Comparison of ENCODE assay signal across 8 cellular contexts in the genomic region with DNA sequence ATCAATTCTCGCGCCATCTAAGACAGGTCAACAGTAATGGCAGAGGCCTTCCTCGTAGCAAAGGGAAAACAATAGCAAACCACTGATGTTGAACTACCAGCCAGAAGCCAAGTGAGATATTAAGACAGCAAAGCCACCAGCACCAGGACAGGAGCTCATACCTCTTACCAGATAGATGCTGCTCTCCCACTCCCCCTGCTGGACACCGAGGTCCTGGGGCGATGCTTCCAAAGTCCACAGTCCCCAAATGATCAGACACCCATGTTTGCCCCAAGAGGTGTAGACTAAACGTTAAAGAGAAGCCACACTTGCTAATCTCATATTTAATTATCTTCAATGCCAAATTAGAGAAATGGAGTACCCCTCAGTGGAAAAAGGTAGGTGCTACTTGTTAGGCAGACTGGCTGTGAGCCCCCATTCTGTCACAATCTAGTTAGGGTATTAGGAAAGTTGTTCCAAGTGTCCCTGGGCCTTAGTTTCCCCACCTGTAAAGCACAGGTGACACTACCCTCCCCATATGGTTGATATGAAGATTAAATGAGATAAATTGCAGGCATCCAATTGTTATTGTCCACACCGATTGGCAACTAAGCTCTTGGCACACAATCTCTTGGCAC. TPM values are rescaled to one million over a fixed set of nuclear protein-coding genes. Genes with fewer than 3 reads are reported as not detected.
A peak's percentile ranks its signal among the peaks of the same experiment; 100 is the strongest.
DNase-seq lines count a peak whose midpoint lies in the region; ATAC-seq, FAIRE-seq and TF ChIP-seq lines count a peak whose summit lies in the region.

No MANE protein-coding gene starts in this region.

- CTCF ChIA-PET in A673 (lab: Charles Lee): interaction anchor here (0.6 to 1.2 kb wide), 6 partner anchors 23 to 280 kb away, joined by 3 to 12 read pairs (median 4); no protein-coding TSS in a partner anchor

- H3K79me1 ChIP-seq in neuronal stem cell (ENCODE audit: low read depth, low read length): no peaks in the 10 kb centered on the region

- FAIRE-seq in GM12892 (lab: Jason Lieb, UNC): peak; percentile 88

- H2BK5ac ChIP-seq in neuronal stem cell (ENCODE audit: low read length): no peak overlapping the region

- H3K4me1 ChIP-seq in A673 (ENCODE audit: insufficient read depth, low read length, poor library complexity, severe bottlenecking): no peaks in the 10 kb centered on the region
- H3K4me1 ChIP-seq in NT2/D1 (ENCODE audit: insufficient read depth, insufficient read length): no peaks in the 10 kb centered on the region
- peaks cover 0 to 10% (median 3%) of the 10 kb centered on the region in 4 donors for H3K4me1 ChIP-seq in esophagus muscularis mucosa
- H3K4me1 ChIP-seq in neuronal stem cell (ENCODE audit: control insufficient read depth in 2 of 2, insufficient read depth in 1 of 2, low read depth in 1 of 2, low read length in 2 of 2): peaks cover 0 to 3% of the 10 kb centered on the region in 2 donors
- no peaks in the 10 kb centered on the region for H3K4me1 ChIP-seq in tibial artery

- H2BK12ac ChIP-seq in neuronal stem cell (ENCODE audit: low read length): no peak overlapping the region

- H3K36me3 ChIP-seq in A673 (ENCODE audit: insufficient read depth, low read length, poor library complexity, severe bottlenecking) (no peaks in the 10 kb centered on the region), NT2/D1 (ENCODE audit: insufficient read depth, insufficient read length, low read length) (no peaks in the 10 kb centered on the region), esophagus muscularis mucosa (no peaks in the 10 kb centered on the region), neuronal stem cell (replicated peaks in 1 of 2; ENCODE audit: control insufficient read depth in 2 of 2, insufficient read depth in 2 of 2, low read length in 2 of 2) (no peaks in the 10 kb centered on the region), tibial artery (no peaks in the 10 kb centered on the region)

- no peak overlapping the region for H3K4me2 ChIP-seq in neuronal stem cell (ENCODE audit: insufficient read depth, low read length, poor library complexity, severe bottlenecking)

- TF ChIP-seq POLR2A in GM12892 (IDR thresholded peaks at IDR 0.05; ENCODE audit: low read depth, low read length) (no peak), esophagus muscularis mucosa (IDR thresholded peaks at IDR 0.05; ENCODE audit: low read depth) (no peak)

- 60% methylated on average over 6 of the region's 7 CpGs for WGBS in esophagus muscularis mucosa
- no CpG with 5 or more reads among the region's 7 CpGs for WGBS in neuronal stem cell (ENCODE audit: extremely low coverage in 2 of 2, insufficient read length in 2 of 2, insufficient replicate concordance in 1 of 2), 2 donors

- no peak overlapping the region for H3K27ac ChIP-seq in A673 (ENCODE audit: low read depth, low read length, poor library complexity, severe bottlenecking)
- no peak overlapping the region for H3K27ac ChIP-seq in esophagus muscularis mucosa (replicated peaks in 1 of 4)
- H3K27ac ChIP-seq in neuronal stem cell (replicated peaks; ENCODE audit: low read length): no peak overlapping the region
- H3K27ac ChIP-seq in tibial artery: no peak overlapping the region

- H3K9ac ChIP-seq in NT2/D1 (ENCODE audit: insufficient read length, low read depth) (no peak overlapping the region), neuronal stem cell (ENCODE audit: low read depth, low read length, poor library complexity) (no peak overlapping the region)

- H3K4me3 ChIP-seq in A673 (ENCODE audit: low read depth, low read length, poor library complexity, severe bottlenecking) (no peak overlapping the region), NT2/D1 (ENCODE audit: insufficient read length, low read depth) (no peak overlapping the region), esophagus muscularis mucosa (no peak overlapping the region), neuronal stem cell (ENCODE audit: low read length in 2 of 2) (no peak overlapping the region), tibial artery (no peak overlapping the region)

- H3K4ac ChIP-seq in neuronal stem cell (ENCODE audit: low read length): no peak overlapping the region

- H3K27me3 ChIP-seq in A673 (replicated peaks; ENCODE audit: insufficient read depth, low read depth, low read length, poor library complexity): no peaks in the 10 kb centered on the region
- H3K27me3 ChIP-seq in NT2/D1 (ENCODE audit: insufficient read depth, insufficient read length): no peaks in the 10 kb centered on the region
- no peaks in the 10 kb centered on the region for H3K27me3 ChIP-seq in esophagus muscularis mucosa
- H3K27me3 ChIP-seq in neuronal stem cell (ENCODE audit: control insufficient read depth in 3 of 3, insufficient read depth in 3 of 3, low read depth in 1 of 3, low read length in 3 of 3): no peaks in the 10 kb centered on the region
- H3K27me3 ChIP-seq in tibial artery: no peaks in the 10 kb centered on the region

- POLR2A ChIA-PET in A673 (lab: Charles Lee; ENCODE audit: low non-redundant PET): no interaction called here

- no peak overlapping the region for H2BK120ac ChIP-seq in neuronal stem cell (ENCODE audit: low read depth, low read length)

- BruUV-seq in A673 (replicated peaks; lab: Mats Ljungman, UMichigan): no TSS peak

- no peak overlapping the region for H3K18ac ChIP-seq in neuronal stem cell (ENCODE audit: low read length)

- DNase-seq in A673 (ENCODE audit: low spot score): peak; percentile 72
- DNase-seq in GM12892 (ENCODE audit: insufficient read length): peak; percentile 64
- peak; percentile 75 for DNase-seq in NT2/D1 (ENCODE audit: low read depth, low spot score)
- DNase-seq in activated CD8-positive, alpha-beta memory T cell treated with anti-CD3 and anti-CD28 coated beads, Interleukin-2, amount 50 U/mL, for 1 hour (ENCODE audit: extremely low read depth): peak; percentile 17
- DNase-seq in esophagus muscularis mucosa (ENCODE audit: extremely low spot score): no peak
- DNase-seq in neuronal stem cell (ENCODE audit: low spot score): peak; percentile 41
- peak; percentile 61 to 72 for DNase-seq in tibial artery

- peak; percentile 68 for ATAC-seq in HG03097 (IDR thresholded peaks at IDR 0.05; ENCODE audit: low FRiP score, unreplicated experiment)

- intact Hi-C loops in A673 (cut with micrococcal nuclease; ENCODE audit: unreplicated experiment) (loop anchor here (1.0 kb wide), 1 partner anchor 223 kb away; no protein-coding TSS in a partner anchor), esophagus muscularis mucosa (cut with DNase I) (loop anchor here (1.0 kb wide), 1 partner anchor 224 kb away; no protein-coding TSS in a partner anchor), tibial artery (cut with DNase I; ENCODE audit: low total_unique reads) (loop anchor here (2.0 kb wide), 1 partner anchor 220 kb away; no protein-coding TSS in a partner anchor)

- TF ChIP-seq EP300 in esophagus muscularis mucosa (IDR thresholded peaks at IDR 0.05): no peak

- no peak overlapping the region for H2AK5ac ChIP-seq in neuronal stem cell (ENCODE audit: low read depth, low read length)

- H2BK15ac ChIP-seq in neuronal stem cell (ENCODE audit: low read length): no peak overlapping the region

- no peak overlapping the region for H3K14ac ChIP-seq in neuronal stem cell (ENCODE audit: low read length)

- no peak overlapping the region for H4K91ac ChIP-seq in neuronal stem cell (ENCODE audit: low read depth, low read length, poor library complexity)

- H4K8ac ChIP-seq in neuronal stem cell (ENCODE audit: low read depth, low read length): no peak overlapping the region

- no peak overlapping the region for H3K23ac ChIP-seq in neuronal stem cell (ENCODE audit: low read depth, low read length, poor library complexity)

- TF ChIP-seq CTCF in A673 (conservative IDR thresholded peaks at IDR 0.05; ENCODE audit: low read depth, low read length) (peak; percentile 91), esophagus muscularis mucosa (IDR thresholded peaks at IDR 0.05) (peak; percentile 67 to 79 (median 68)), tibial artery (IDR thresholded peaks at IDR 0.05) (peak; percentile 61 to 65)

- H3K9me3 ChIP-seq in A673 (ENCODE audit: low read depth, low read length, poor library complexity, severe bottlenecking) (no peaks in the 10 kb centered on the region), NT2/D1 (ENCODE audit: insufficient read depth, low read length) (no peaks in the 10 kb centered on the region), esophagus muscularis mucosa (no peaks in the 10 kb centered on the region), neuronal stem cell (replicated peaks in 1 of 2; ENCODE audit: control insufficient read depth in 2 of 2, insufficient read depth in 1 of 2, low read depth in 1 of 2, low read length in 2 of 2) (no peaks in the 10 kb centered on the region), tibial artery (no peaks in the 10 kb centered on the region)

- no peak overlapping the region for H2AFZ ChIP-seq in neuronal stem cell (ENCODE audit: low read length)

RNA-seq across cellular contexts. Expression of gene TOMM7, which starts 39.9 kb away (rescaled TPM):
- total RNA-seq in A673 (2021) (149 and 175 TPM in 2 replicates), esophagus muscularis mucosa (100 to 1,000 TPM; 141 to 303 (median 267) TPM)
- 1,193 TPM for polyA plus RNA-seq in GM12892 (2012; ENCODE audit: missing spikeins)
- polyA plus RNA-seq in neuronal stem cell (2013, experiment 1 of 2): 280 TPM
- polyA plus RNA-seq in neuronal stem cell (2013, experiment 2 of 2): 289 TPM

RNA-seq across cellular contexts. Expression of gene IL6, which starts 55.7 kb away (rescaled TPM):
- total RNA-seq in A673 (2021) (not detected in 2 replicates), esophagus muscularis mucosa (10 to 100 TPM in 1 of 4 donors, 1 to 10 TPM in 2, under 1 TPM in 1; 0.83 to 51.4 (median 3.4) TPM)
- 0.70 TPM for polyA plus RNA-seq in GM12892 (2012; ENCODE audit: missing spikeins)
- polyA plus RNA-seq in neuronal stem cell (2013, experiment 1 of 2): 0.15 TPM
- polyA plus RNA-seq in neuronal stem cell (2013, experiment 2 of 2): 0.03 TPM
